ENCODE assay signal across 23 cellular contexts in genomic region chr16:50945136-50945535, GRCh38.
"Had no signal": no experiment of that assay in that cellular context is flagged by ENCODE, and none has a peak within 500 bp of the region (broad histone marks: within the 10 kb centered on the region; RNA-seq: fewer than 3 reads in every experiment).

No MANE protein-coding gene starts in this region.

- H3K36me3 ChIP-seq: neutrophil, pancreas, prostate gland, right lobe of liver, sigmoid colon, stomach, thoracic aorta, thyroid gland, transverse colon, upper lobe of right lung, uterus had no signal

- H3K4me3 ChIP-seq: pancreas, prostate gland, right lobe of liver, sigmoid colon, stomach, thoracic aorta, thyroid gland, transverse colon, upper lobe of right lung, uterus had no signal

- H3K27me3 ChIP-seq: pancreas, right lobe of liver, sigmoid colon, thyroid gland, transverse colon, upper lobe of right lung, uterus had no signal

- H3K27ac ChIP-seq: neutrophil, pancreas, prostate gland, right lobe of liver, sigmoid colon, stomach, thoracic aorta, thyroid gland, transverse colon, upper lobe of right lung, uterus had no signal

- H3K9me3 ChIP-seq: neutrophil, pancreas, prostate gland, right lobe of liver, sigmoid colon, stomach, thoracic aorta, thyroid gland, transverse colon, upper lobe of right lung, uterus had no signal

- DNase-seq: naive thymus-derived CD8-positive, alpha-beta T cell; nephron progenitor cell; nucleus accumbens; pancreas; retina; right cardiac atrium; right lobe of liver; sigmoid colon; small intestine; stimulated activated CD4-positive, alpha-beta T cell treated with anti-CD3 and anti-CD28 coated beads, Interleukin-15, amount 100 ng/mL, for 24 hours; stimulated activated CD4-positive, alpha-beta T cell treated with anti-CD3 and anti-CD28 coated beads, Interleukin-2, amount 100 ng/mL, for 24 hours; stimulated activated CD4-positive, alpha-beta T cell treated with anti-CD3 and anti-CD28 coated beads, Interleukin-2, amount 100 ng/mL, for 48 hours; stimulated activated CD4-positive, alpha-beta T cell treated with anti-CD3 and anti-CD28 coated beads, Interleukin-4, amount 100 ng/mL, for 24 hours; stimulated activated naive B cell treated with anti-CD40 and anti-IgM and Interleukin-4, amounts not matched to agents 10 μg/mL and 1 μg/mL and 100 μg/mL, for 72 hours; stimulated activated naive CD4-positive, alpha-beta T cell treated with Interleukin-2 at 50 U/mL for 16 hours; stomach; thyroid gland; transverse colon; upper lobe of right lung; uterus had no signal

- H3K4me1 ChIP-seq: pancreas, prostate gland, right lobe of liver, sigmoid colon, stomach, thyroid gland, transverse colon, upper lobe of right lung, uterus had no signal
